8 cellular contexts compared by ENCODE assay signal in the genomic region with DNA sequence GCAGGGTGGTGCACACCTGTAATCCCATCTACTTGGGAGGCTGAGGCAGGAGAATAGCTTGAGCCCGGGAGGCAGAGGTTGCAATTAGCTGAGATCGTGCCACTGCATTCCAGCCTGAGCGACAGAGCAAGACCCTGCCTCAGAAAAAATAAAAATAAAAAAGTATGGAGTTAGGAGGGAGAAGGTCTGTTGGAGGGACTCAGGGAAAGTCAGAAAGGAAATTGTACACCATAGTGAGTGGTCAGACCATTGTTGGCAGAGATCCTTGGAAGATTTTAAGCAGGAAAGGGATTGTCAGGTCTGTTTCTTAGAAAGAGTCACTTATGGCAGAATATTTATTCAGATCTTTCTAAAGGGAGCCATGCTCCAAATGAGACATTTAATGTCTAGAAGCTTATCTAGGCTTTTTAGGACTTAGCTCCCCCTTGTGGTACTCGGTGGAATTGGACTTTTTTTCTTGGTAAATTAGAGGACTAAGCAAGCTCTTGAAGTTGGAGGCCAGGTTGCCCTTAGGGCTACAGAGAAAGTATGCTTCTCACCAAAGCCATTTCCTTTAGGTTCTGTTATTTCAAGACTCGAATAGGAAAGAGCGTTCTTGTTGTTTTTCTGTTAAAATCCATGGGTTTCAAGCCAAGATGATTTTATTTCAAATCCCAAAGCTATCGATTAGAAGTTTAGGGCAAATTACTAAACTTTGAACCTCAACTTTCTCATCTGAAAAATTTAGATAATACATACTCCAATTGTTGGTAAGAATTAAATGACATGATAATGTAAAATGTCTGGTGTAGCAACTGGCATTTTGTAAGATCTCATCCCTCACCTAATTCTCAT. TPM values are rescaled to one million over a fixed set of nuclear protein-coding genes. Genes with fewer than 3 reads are reported as not detected.
DNase-seq lines count a peak whose midpoint lies in the region; ATAC-seq, FAIRE-seq and TF ChIP-seq lines count a peak whose summit lies in the region.

No MANE protein-coding gene starts in this region.

- peaks cover 6% of the 10 kb centered on the region for H3K4me1 Mint-ChIP-seq in activated T-helper 17 cell treated with anti-CD3 and anti-CD28 coated beads, Interleukin-2, amount 50 U/mL, for 72 hours

- TF ChIP-seq CTCF in LNCaP clone FGC (IDR thresholded peaks at IDR 0.05; ENCODE audit: control insufficient read depth, extremely low read depth, insufficient read depth) = peak; percentile 79
- peak; percentile 88 for TF ChIP-seq CTCF in Panc1 (IDR thresholded peaks at IDR 0.05)
- TF ChIP-seq CTCF in pancreas (IDR thresholded peaks at IDR 0.05) = peak; percentile 74 to 84 (median 80)

- BruUV-seq in Panc1 (replicated peaks; lab: Mats Ljungman, UMichigan) = no TSS peak

- peak; percentile 90 for DNase-seq in G401 (ENCODE audit: low spot score)
- DNase-seq in GM23248 = peak; percentile 79
- peak; percentile 84 for DNase-seq in LNCaP clone FGC (ENCODE audit: low read depth)
- peak; percentile 91 for DNase-seq in Panc1 (ENCODE audit: low read depth, low spot score)
- DNase-seq in foreskin melanocyte = peak; percentile 84
- peak in 3 of 6 donors; percentile 50 to 71 (median 63) for DNase-seq in pancreas
- DNase-seq in UCSD-AML1 (lab: John Stamatoyannopoulos, UW; ENCODE audit: unreplicated experiment) = no peak

- H3K9me3 Mint-ChIP-seq in activated T-helper 17 cell treated with anti-CD3 and anti-CD28 coated beads, Interleukin-2, amount 50 U/mL, for 72 hours = no peaks in the 10 kb centered on the region

- peak overlapping the region; percentile 32; the same call in 1 of the 2 replicates for H3K9ac ChIP-seq in GM23248

- H3K4me2 ChIP-seq in GM23248 (ENCODE audit: unreplicated experiment) = no peak overlapping the region

- H3K4me3 ChIP-seq in GM23248 (no peak overlapping the region), LNCaP clone FGC (ENCODE audit: low read depth, low read length) (no peak overlapping the region), Panc1 (ENCODE audit: low read depth in 2 of 2, low read length in 2 of 2) (no peak overlapping the region), pancreas (no peak overlapping the region)

- CTCF ChIA-PET in Panc1 (lab: Charles Lee) = interaction anchor here (0.9 to 3.0 kb wide), 9 partner anchors 9 to 340 kb away, joined by 3 to 34 read pairs (median 4); a partner anchor contains a TSS

- H3K27me3 ChIP-seq in GM23248 (replicated peaks; ENCODE audit: insufficient read depth) = no peaks in the 10 kb centered on the region
- H3K27me3 ChIP-seq in Panc1 (ENCODE audit: control insufficient read depth, insufficient read depth, low read length) = no peaks in the 10 kb centered on the region
- H3K27me3 ChIP-seq in pancreas = no peaks in the 10 kb centered on the region

- POLR2A ChIA-PET in Panc1 (lab: Charles Lee) = interaction anchor here (1.0 kb wide), 1 partner anchor 68 kb away, joined by 3 read pairs; no protein-coding TSS in a partner anchor

- peaks cover 86% of the 10 kb centered on the region for H3K36me3 Mint-ChIP-seq in activated T-helper 17 cell treated with anti-CD3 and anti-CD28 coated beads, Interleukin-2, amount 50 U/mL, for 72 hours (ENCODE audit: low read depth)

- H3K9me3 ChIP-seq in GM23248 (ENCODE audit: low read depth) (no peaks in the 10 kb centered on the region), Panc1 (ENCODE audit: control insufficient read depth, insufficient read depth, low read depth, low read length) (no peaks in the 10 kb centered on the region; the same call in 1 of the 2 replicates), pancreas (no peaks in the 10 kb centered on the region)

- H3K4me3 Mint-ChIP-seq in activated T-helper 17 cell treated with anti-CD3 and anti-CD28 coated beads, Interleukin-2, amount 50 U/mL, for 72 hours = no peak overlapping the region

- FAIRE-seq in pancreas (lab: Jason Lieb, UNC) = no peak

- H3K27ac ChIP-seq in GM23248 (0 out of 2 replicates have a peak overlapping the region, but pooled peaks have one; percentile 9), Panc1 (ENCODE audit: low read length) (no peak overlapping the region), pancreas (no peak overlapping the region)

- peaks cover 11% of the 10 kb centered on the region; the same call in 1 of the 2 replicates for H3F3A ChIP-seq in GM23248 (ENCODE audit: insufficient read depth)

- H3K4me1 ChIP-seq in GM23248 (ENCODE audit: insufficient read depth) = peaks cover 8% of the 10 kb centered on the region
- no peaks in the 10 kb centered on the region for H3K4me1 ChIP-seq in Panc1 (ENCODE audit: control insufficient read depth, insufficient read depth, low read length)
- no peaks in the 10 kb centered on the region for H3K4me1 ChIP-seq in pancreas

- H3K79me2 ChIP-seq in GM23248 (ENCODE audit: insufficient read depth) = peaks cover 24% of the 10 kb centered on the region; the same call in 1 of the 2 replicates

- in situ Hi-C loops in G401 (cut with HindIII; ENCODE audit: low sequenced_read_pairs) (no loop called here), GM23248 (cut with MboI) (loop anchor here (10.0 to 25.0 kb wide), 2 partner anchors 170 to 1147 kb away; no protein-coding TSS in a partner anchor), Panc1 (cut with HindIII; ENCODE audit: low pct_unique_long_range_greater_than_20kb, low sequenced_read_pairs) (no loop called here)

- no peaks in the 10 kb centered on the region for H4K20me1 ChIP-seq in GM23248 (ENCODE audit: insufficient read depth)

- ATAC-seq in Panc1 = peak; percentile 94
- ATAC-seq in activated T-helper 17 cell treated with anti-CD3 and anti-CD28 coated beads, Interleukin-2, amount 50 U/mL, for 72 hours (replicated peaks) = peak; percentile 71
- ATAC-seq in pancreas = peak; percentile 74 to 99 (median 93)

- 26 to 28% methylated on average over 7 of the region's 7 CpGs for WGBS in GM23248 (ENCODE audit: low coverage in 1 of 2, low lambda C conversion rate in 2 of 2, missing lambda C conversion rate in 2 of 2), 2 experiments
- 37 to 38% methylated on average over 7 of the region's 7 CpGs for WGBS in pancreas, 2 donors

- no peaks in the 10 kb centered on the region for H3K9me2 ChIP-seq in GM23248 (ENCODE audit: insufficient read depth)

- no peak overlapping the region for H3K27ac Mint-ChIP-seq in activated T-helper 17 cell treated with anti-CD3 and anti-CD28 coated beads, Interleukin-2, amount 50 U/mL, for 72 hours

- intact Hi-C loops in Panc1 (cut with micrococcal nuclease; ENCODE audit: unreplicated experiment) (loop anchor here (1.0 kb wide), 1 partner anchor 169 kb away; no protein-coding TSS in a partner anchor), pancreas (cut with DNase I) (loop anchor here in 2 of 3 donors (5.0 to 10.0 kb wide), 2 partner anchors 167 to 170 kb away; no protein-coding TSS in a partner anchor)

- peaks cover 17% of the 10 kb centered on the region for H3K36me3 ChIP-seq in GM23248 (ENCODE audit: low read depth)
- no peaks in the 10 kb centered on the region for H3K36me3 ChIP-seq in Panc1 (ENCODE audit: control insufficient read depth, insufficient read depth, low read length)
- peaks cover 0 to 22% (median 9%) of the 10 kb centered on the region in 3 donors for H3K36me3 ChIP-seq in pancreas

- no peak overlapping the region for H2AFZ ChIP-seq in GM23248

- H3K27me3 Mint-ChIP-seq in activated T-helper 17 cell treated with anti-CD3 and anti-CD28 coated beads, Interleukin-2, amount 50 U/mL, for 72 hours = no peaks in the 10 kb centered on the region

RNA-seq across cellular contexts. Expression of a gene that starts 16.5 kb away (rescaled TPM):
- 8.1 and 14.8 TPM in 2 replicates for total RNA-seq in G401 (2014; rRNA removed; shearing (Covaris generic))
- total RNA-seq in GM23248 (2014; rRNA removed; shearing (Covaris generic)) = 28.2 and 35.8 TPM in 2 replicates
- polyA plus RNA-seq in GM23248 (2016; fragmentation: Nextera tagmentation; extraction: Ambion mirVana) (44.5 and 47.5 TPM in 2 replicates), pancreas (10 to 100 TPM; 26.9 to 29.8 TPM)
- total RNA-seq in Panc1 (2021; ENCODE audit: unreplicated experiment) (53.5 TPM), pancreas (10 to 100 TPM; 40.7 to 59.7 (median 52.3) TPM)
- 45.2 TPM for polyA plus RNA-seq in Panc1 (2012; ENCODE audit: insufficient read length)
- 10 to 100 TPM; 31.2 to 32.8 TPM for total RNA-seq in activated T-helper 17 cell treated with anti-CD3 and anti-CD28 coated beads, Interleukin-2, amount 50 U/mL, for 72 hours

RNA-seq across cellular contexts. Expression of a gene that starts 44.7 kb away (rescaled TPM):
- 3.1 and 18.4 TPM in 2 replicates for total RNA-seq in G401 (2014; rRNA removed; shearing (Covaris generic))
- 5.4 and 7.1 TPM in 2 replicates for total RNA-seq in GM23248 (2014; rRNA removed; shearing (Covaris generic))
- 4.3 and 5.6 TPM in 2 replicates for polyA plus RNA-seq in GM23248 (2016; fragmentation: Nextera tagmentation; extraction: Ambion mirVana)
- total RNA-seq in Panc1 (2021; ENCODE audit: unreplicated experiment) = 11.6 TPM
- polyA plus RNA-seq in Panc1 (2012; ENCODE audit: insufficient read length) = 2.9 TPM
- total RNA-seq in activated T-helper 17 cell treated with anti-CD3 and anti-CD28 coated beads, Interleukin-2, amount 50 U/mL, for 72 hours = 10 to 100 TPM; 13.1 to 19.5 TPM
- total RNA-seq in pancreas = 1 to 10 TPM; 1.6 to 4.1 (median 2.5) TPM
- polyA plus RNA-seq in pancreas = 1 to 10 TPM; 1.4 to 1.9 TPM
